In genomic region chr2:10188211-10188610, GRCh38 we compare ENCODE assay signal across 10 cellular contexts.
DNase-seq lines count a peak whose midpoint lies in the region; ATAC-seq and TF ChIP-seq lines count a peak whose summit lies in the region.
"Had no signal": no experiment of that assay in that cellular context is flagged by ENCODE, and none has a peak within 500 bp of the region (broad histone marks: within the 10 kb centered on the region; RNA-seq: fewer than 3 reads in every experiment).

No MANE protein-coding gene starts in this region.

- H3K4me3 ChIP-seq in fibroblast of pulmonary artery (replicated peaks; ENCODE audit: low read depth, low read length) = no peak overlapping the region
- no peak overlapping the region for H3K4me3 ChIP-seq in smooth muscle cell
- H3K4me3 ChIP-seq: upper lobe of left lung had no signal

- no peaks in the 10 kb centered on the region for H3K79me2 ChIP-seq in smooth muscle cell (ENCODE audit: low read depth)

- no peak overlapping the region for H3K4me2 ChIP-seq in smooth muscle cell

- peak; percentile 22 to 55 for DNase-seq in NCI-H524 (lab: John Stamatoyannopoulos, UW)
- DNase-seq in NCI-H524 treated with DMSO at 0.1 percent for 48 hours (lab: John Stamatoyannopoulos, UW) = no peak
- DNase-seq in RWPE1 (ENCODE audit: low spot score) = no peak
- DNase-seq in fibroblast of pulmonary artery (ENCODE audit: low read depth) = peak; percentile 31
- DNase-seq in smooth muscle cell (lab: John Stamatoyannopoulos, UW; ENCODE audit: unreplicated experiment) = no peak
- no peak for DNase-seq in OCI-M1 (lab: John Stamatoyannopoulos, UW)
- DNase-seq: NCI-H345, upper lobe of left lung had no signal

- no peak overlapping the region for H3K9ac ChIP-seq in smooth muscle cell (ENCODE audit: low read depth)

- POLR2A ChIA-PET in RWPE1 (lab: Yijun Ruan, JAX; ENCODE audit: low non-redundant PET) = no interaction called here

- no peaks in the 10 kb centered on the region for H3F3A ChIP-seq in smooth muscle cell (ENCODE audit: low read depth)

- H3K9me3 ChIP-seq in smooth muscle cell (replicated peaks; ENCODE audit: low read depth) = no peaks in the 10 kb centered on the region
- H3K9me3 ChIP-seq: upper lobe of left lung had no signal

- H3K27ac ChIP-seq in RWPE1 = no peak overlapping the region
- no peak overlapping the region for H3K27ac ChIP-seq in smooth muscle cell (ENCODE audit: low read depth)
- H3K27ac ChIP-seq: upper lobe of left lung had no signal

- ATAC-seq in GM21360 (IDR thresholded peaks at IDR 0.05; ENCODE audit: unreplicated experiment) (no peak), GM18873 (IDR thresholded peaks at IDR 0.05; ENCODE audit: low FRiP score, unreplicated experiment) (no peak)

- H4K20me1 ChIP-seq in smooth muscle cell (ENCODE audit: low read depth) = no peaks in the 10 kb centered on the region

- H2AFZ ChIP-seq in smooth muscle cell (ENCODE audit: low read depth) = no peak overlapping the region

- no peaks in the 10 kb centered on the region for H3K36me3 ChIP-seq in smooth muscle cell (ENCODE audit: low read depth)
- H3K36me3 ChIP-seq: upper lobe of left lung had no signal

- WGBS in smooth muscle cell (ENCODE audit: low lambda C conversion rate) = 94% methylated on average over 7 of the region's 7 CpGs

- no peaks in the 10 kb centered on the region for H3K27me3 ChIP-seq in smooth muscle cell (ENCODE audit: low read depth)
- H3K27me3 ChIP-seq: upper lobe of left lung had no signal

- H3K4me1 ChIP-seq in smooth muscle cell (ENCODE audit: low read depth) = no peaks in the 10 kb centered on the region

- TF ChIP-seq CTCF in RWPE1 (conservative IDR thresholded peaks at IDR 0.05; ENCODE audit: low read depth) (0 out of 2 replicates have a peak, but pooled peaks have one; percentile 9), fibroblast of pulmonary artery (IDR thresholded peaks at IDR 0.05; ENCODE audit: low read length, missing control alignments) (peak; percentile 35), smooth muscle cell (IDR thresholded peaks at IDR 0.05; ENCODE audit: borderline replicate concordance, insufficient read depth, poor library complexity, severe bottlenecking) (peak; percentile 20)

- CTCF ChIA-PET in RWPE1 (lab: Yijun Ruan, JAX) = no interaction called here

Comparison
In these comparisons a context has a peak if more than half of its experiments do, and no peak if none do; other contexts are left out.
1. DNase-seq: peak in NCI-H524 (2 of 2) and fibroblast of pulmonary artery (single experiment); none in NCI-H524 treated with DMSO at 0.1 percent for 48 hours (single experiment), RWPE1 (single experiment), smooth muscle cell (single experiment) and OCI-M1 (single experiment).
2. Peak in every context shown above with its lines, with median percentiles within 50 percentile points of each other: CTCF ChIP-seq.